8 cellular contexts compared by ENCODE assay signal in the genomic region with DNA sequence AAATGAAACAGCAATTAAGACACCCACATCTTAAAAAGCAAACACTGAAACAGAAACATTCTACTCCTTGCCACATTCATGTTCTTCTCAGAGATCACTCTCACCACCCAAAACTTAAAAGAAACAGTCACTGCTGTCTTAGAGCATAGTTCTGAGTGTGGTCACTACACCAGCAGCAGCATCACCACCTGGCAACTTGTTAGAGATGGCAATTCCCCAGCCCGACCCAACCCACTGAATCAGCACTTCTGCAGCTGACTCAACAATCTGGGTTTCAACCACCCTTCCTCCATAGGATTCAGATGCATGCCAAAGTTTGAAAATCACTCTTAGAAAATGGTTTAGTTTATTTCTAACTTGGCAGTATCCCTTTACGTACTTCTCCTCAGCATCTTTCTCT.
A peak's percentile ranks its signal among the peaks of the same experiment; 100 is the strongest.
DNase-seq lines count a peak whose midpoint lies in the region; ATAC-seq, FAIRE-seq and TF ChIP-seq lines count a peak whose summit lies in the region.

No MANE protein-coding gene starts in this region.

- DNase-seq in Ammon's horn (ENCODE audit: low spot score): peak; percentile 29
- DNase-seq in GM12878 (ENCODE audit: low read depth, low spot score): peak; percentile 28
- DNase-seq in mucosa of gallbladder (ENCODE audit: low spot score): peak; percentile 40
- no peak for DNase-seq in DMS153 (lab: John Stamatoyannopoulos, UW)
- no peak for DNase-seq in esophagus muscularis mucosa (ENCODE audit: extremely low spot score)

- H4K20me1 ChIP-seq in GM12878 (ENCODE audit: control insufficient read depth, insufficient read depth): no peaks in the 10 kb centered on the region

- H3K4me2 ChIP-seq in GM12878 (ENCODE audit: control insufficient read depth, insufficient read depth): no peak overlapping the region

- RAD21 ChIA-PET in GM12878 (lab: Charles Lee; ENCODE audit: unreplicated experiment): no interaction called here

- H3K4me3 ChIP-seq in GM12878 (no peak overlapping the region), esophagus muscularis mucosa (no peak overlapping the region)

- ATAC-seq in GM19463 (IDR thresholded peaks at IDR 0.05; ENCODE audit: unreplicated experiment) (peak; percentile 96), HG03571 (IDR thresholded peaks at IDR 0.05; ENCODE audit: unreplicated experiment) (peak; percentile 52), GM12878 (peak; percentile 89), HG02870 (IDR thresholded peaks at IDR 0.05; ENCODE audit: unreplicated experiment) (no peak)

- H3K4me1 ChIP-seq in GM12878 (ENCODE audit: control insufficient read depth, insufficient read depth, low read length) (peaks cover 7% of the 10 kb centered on the region; the same call in 1 of the 2 replicates), esophagus muscularis mucosa (peaks cover 0 to 5% (median 1%) of the 10 kb centered on the region in 4 donors)

- no TSS peak for BruUV-seq in GM12878 (replicated peaks; lab: Mats Ljungman, UMichigan)

- H3K27ac ChIP-seq in GM12878 (ENCODE audit: control insufficient read depth, insufficient read depth) (no peak overlapping the region), esophagus muscularis mucosa (replicated peaks in 1 of 4) (no peak overlapping the region)

- no peaks in the 10 kb centered on the region for H3K79me2 ChIP-seq in GM12878 (ENCODE audit: control insufficient read depth, insufficient read depth, low read length)

- H3K9ac ChIP-seq in GM12878 (ENCODE audit: control insufficient read depth, insufficient read depth, low read length): no peak overlapping the region

- TF ChIP-seq EP300 in GM12878 (IDR thresholded peaks at IDR 0.05; ENCODE audit: borderline replicate concordance in 1 of 2, control insufficient read depth in 1 of 2, low read depth in 2 of 2, low read length in 2 of 2): no peak
- TF ChIP-seq EP300 in esophagus muscularis mucosa (IDR thresholded peaks at IDR 0.05): no peak

- WGBS in GM12878 (ENCODE audit: insufficient coverage, insufficient replicate concordance, low lambda C conversion rate, missing lambda C conversion rate): 3% methylated on average over 2 of the region's 2 CpGs
- 33% methylated on average over 2 of the region's 2 CpGs for WGBS in esophagus muscularis mucosa

- POLR2A ChIA-PET in GM12878 (lab: Charles Lee): no interaction called here

- TF ChIP-seq CTCF in GM12878 (IDR thresholded peaks at IDR 0.05 in 2 of 3, conservative IDR thresholded peaks at IDR 0.05 in 1 of 3; ENCODE audit: control insufficient read depth in 2 of 3, extremely low read depth in 1 of 3, insufficient read depth in 1 of 3, low read depth in 3 of 3, low read length in 3 of 3) (no peak), esophagus muscularis mucosa (IDR thresholded peaks at IDR 0.05) (no peak)

- H3K27me3 ChIP-seq in GM12878 (replicated peaks in 1 of 2; ENCODE audit: control insufficient read depth in 2 of 2, insufficient read depth in 2 of 2, low read length in 1 of 2): no peaks in the 10 kb centered on the region; a peak in 1 of 4 replicates
- H3K27me3 ChIP-seq in esophagus muscularis mucosa: no peaks in the 10 kb centered on the region

- in situ Hi-C loops in GM12878 (cut with MboI): no loop called here

- FAIRE-seq in GM12878 (lab: Jason Lieb, UNC): peak; percentile 31

- intact Hi-C loops in GM12878 (cut with micrococcal nuclease; ENCODE audit: unreplicated experiment): no loop called here
- intact Hi-C loops in esophagus muscularis mucosa (cut with DNase I): no loop called here

- H3K36me3 ChIP-seq in GM12878 (ENCODE audit: control insufficient read depth in 2 of 2, insufficient read depth in 2 of 2, low read length in 1 of 2): no peaks in the 10 kb centered on the region
- peaks cover 0 to 5% (median 2%) of the 10 kb centered on the region in 4 donors for H3K36me3 ChIP-seq in esophagus muscularis mucosa

- TF ChIP-seq POLR2A in GM12878 (IDR thresholded peaks at IDR 0.05; ENCODE audit: low read depth, low read length) (no peak), esophagus muscularis mucosa (IDR thresholded peaks at IDR 0.05; ENCODE audit: low read depth) (no peak)

- no peak for TF ChIP-seq RAD21 in GM12878 (IDR thresholded peaks at IDR 0.05; ENCODE audit: insufficient read depth, low read depth, low read length)

- CTCF ChIA-PET in GM12878 (lab: Yijun Ruan, JAX): no interaction called here

- no peaks in the 10 kb centered on the region for H3K9me3 ChIP-seq in GM12878 (replicated peaks; ENCODE audit: control insufficient read depth, insufficient read depth, low read length)
- no peaks in the 10 kb centered on the region for H3K9me3 ChIP-seq in esophagus muscularis mucosa

- H2AFZ ChIP-seq in GM12878 (ENCODE audit: control insufficient read depth, low read depth, low read length): no peak overlapping the region

- SMC1A ChIA-PET in GM12878 (lab: Charles Lee; ENCODE audit: uncharacterized antibody, unreplicated experiment): no interaction called here

TF ChIP-seq in GM12878, 131 proteins besides CTCF, POLR2A, EP300 and RAD21:
- TF ChIP-seq NFXL1 (IDR thresholded peaks at IDR 0.05; ENCODE audit: borderline replicate concordance): no peak
- peak; percentile 67; the same call in 1 of the 2 replicates for TF ChIP-seq BACH1 (IDR thresholded peaks at IDR 0.05; ENCODE audit: borderline replicate concordance)
- no peak for TF ChIP-seq YBX1 (IDR thresholded peaks at IDR 0.05)
- no peak for TF ChIP-seq POLR2AphosphoS2 (IDR thresholded peaks at IDR 0.05; ENCODE audit: low read depth, low read length)

Comparison
In these comparisons a context has a peak if more than half of its experiments do, and no peak if none do; other contexts are left out.
1. DNase-seq: peak in Ammon's horn (single experiment), GM12878 (single experiment) and mucosa of gallbladder (single experiment); none in DMS153 (single experiment) and esophagus muscularis mucosa (single experiment).